In genomic region chr10:43000651-43001426, GRCh38 we compare ENCODE assay signal across 20 cellular contexts.
DNase-seq lines count a peak whose midpoint lies in the region; FAIRE-seq and TF ChIP-seq lines count a peak whose summit lies in the region.
"Had no signal": no experiment of that assay in that cellular context is flagged by ENCODE, and none has a peak within 500 bp of the region (broad histone marks: within the 10 kb centered on the region; RNA-seq: fewer than 3 reads in every experiment).

No MANE protein-coding gene starts in this region.

- H3K4me3 ChIP-seq in HL-60 (replicated peaks; ENCODE audit: insufficient read depth, low read length) (no peak overlapping the region), coronary artery (no peak overlapping the region)
- H3K4me3 ChIP-seq: heart left ventricle, thyroid gland had no signal

- TF ChIP-seq CTCF in HL-60 (IDR thresholded peaks at IDR 0.05; ENCODE audit: insufficient read depth, low read length) (no peak), coronary artery (IDR thresholded peaks at IDR 0.05) (no peak)

- no peaks in the 10 kb centered on the region for H3K27me3 ChIP-seq in HL-60 (ENCODE audit: insufficient read depth, poor library complexity, severe bottlenecking)
- H3K27me3 ChIP-seq: heart left ventricle, thyroid gland had no signal

- H3K27ac ChIP-seq in HL-60 (replicated peaks), result peak overlapping the region; percentile 38
- no peak overlapping the region for H3K27ac ChIP-seq in coronary artery
- H3K27ac ChIP-seq: heart left ventricle, thyroid gland, WERI-Rb-1 had no signal

- no peak for FAIRE-seq in GM12891 (lab: Jason Lieb, UNC)

- peak; percentile 8 for DNase-seq in GM12891 (ENCODE audit: insufficient read length, low spot score)
- DNase-seq in HL-60 (ENCODE audit: low read depth in 1 of 2, low spot score in 1 of 2), result peak in 1 of 2 experiments; percentile 51
- DNase-seq in coronary artery (ENCODE audit: low spot score), result peak; percentile 60
- DNase-seq in posterior vena cava (ENCODE audit: low spot score), result peak; percentile 74
- DNase-seq in stimulated activated CD4-positive, alpha-beta T cell treated with anti-CD3 and anti-CD28 coated beads, Interleukin-4, amount 100 ng/mL, for 24 hours, result no peak
- no peak for DNase-seq in SHP77 (lab: John Stamatoyannopoulos, UW)
- no peak for DNase-seq in NCI-H345 treated with DMSO at 0.1 percent for 48 hours (lab: John Stamatoyannopoulos, UW; ENCODE audit: unreplicated experiment)
- DNase-seq: activated CD4-positive, alpha-beta T cell treated with anti-CD3 and anti-CD28 coated beads, Interleukin-2, amount 50 U/mL, for 4 hours; effector CD4-positive, alpha-beta T cell; EL; NCI-H1048; NCI-H1694 treated with DMSO at 0.1 percent for 48 hours; NCI-H2171; NCI-H524; NK-92 treated with Interleukin-12 subunit alpha and Interleukin-12 subunit beta, amount 100 ng/mL, for 24 hours; retina; stimulated activated CD4-positive, alpha-beta T cell treated with anti-CD3 and anti-CD28 coated beads, Interleukin-4, amount 100 ng/mL, for 1 hour; thyroid gland; WERI-Rb-1 had no signal

- intact Hi-C loops in posterior vena cava (cut with DNase I), result no loop called here

- TF ChIP-seq POLR2A in GM12891 (IDR thresholded peaks at IDR 0.05; ENCODE audit: low read depth, low read length), result no peak

TF ChIP-seq in GM12891, 5 proteins besides CTCF, POLR2A, EP300 and RAD21:
- no peak for TF ChIP-seq TAF1 (IDR thresholded peaks at IDR 0.05; ENCODE audit: low read depth, low read length)
- no peak for TF ChIP-seq POLR2AphosphoS5 (IDR thresholded peaks at IDR 0.05; ENCODE audit: low read depth, low read length)
- no peak for TF ChIP-seq SPI1 (IDR thresholded peaks at IDR 0.05; ENCODE audit: low read depth, low read length)
- TF ChIP-seq PAX5 (IDR thresholded peaks at IDR 0.05; ENCODE audit: insufficient read depth, low read length, severe bottlenecking), result no peak
- no peak for TF ChIP-seq POU2F2 (IDR thresholded peaks at IDR 0.05; ENCODE audit: low read depth, low read length)

Comparison
In these comparisons a context has a peak if more than half of its experiments do, and no peak if none do; other contexts are left out.
1. DNase-seq: peak in GM12891 (single experiment), coronary artery (single experiment) and posterior vena cava (single experiment); none in stimulated activated CD4-positive, alpha-beta T cell treated with anti-CD3 and anti-CD28 coated beads, Interleukin-4, amount 100 ng/mL, for 24 hours (single experiment), SHP77 (0 of 2) and NCI-H345 treated with DMSO at 0.1 percent for 48 hours (single experiment).